ENCODE assay signal across 38 cellular contexts in genomic region chr17:31853911-31854470, GRCh38.
"Had no signal": no experiment of that assay in that cellular context is flagged by ENCODE, and none has a peak within 500 bp of the region (broad histone marks: within the 10 kb centered on the region; RNA-seq: fewer than 3 reads in every experiment).

No MANE protein-coding gene starts in this region.

- H3K4me3 ChIP-seq: adrenal gland, ascending aorta, body of pancreas, cardiac muscle cell had no signal

- H3K4me3 Mint-ChIP-seq: activated naive CD4-positive, alpha-beta T cell treated with anti-CD3 and anti-CD28 coated beads for 36 hours; activated naive CD4-positive, alpha-beta T cell treated with anti-CD3 and anti-CD28 coated beads, Interleukin-2, amount 10 ng/mL, durations not matched to agents 7 days and 5 days; activated naive CD4-positive, alpha-beta T cell treated with anti-CD3 and anti-CD28 coated beads, Interleukin-2, amount 50 U/mL, for 24 hours; activated naive CD8-positive, alpha-beta T cell; activated naive CD8-positive, alpha-beta T cell treated with anti-CD3 and anti-CD28 coated beads for 36 hours; activated naive CD8-positive, alpha-beta T cell treated with anti-CD3 and anti-CD28 coated beads, Interleukin-2, amount 10 ng/mL, durations not matched to agents 7 days and 5 days; activated naive CD8-positive, alpha-beta T cell treated with anti-CD3 and anti-CD28 coated beads, Interleukin-2, amount 50 U/mL, for 24 hours; activated T-cell treated with anti-CD3 and anti-CD28 coated beads, Interleukin-2, amount 50 U/mL, for 24 hours; activated T-cell treated with anti-CD3 and anti-CD28 coated beads, Interleukin-2, amount 50 U/mL, for 4 hours; activated T-cell treated with anti-CD3 and anti-CD28 coated beads, Interleukin-2, amount 50 U/mL, for 72 hours; activated T-helper 1 cell treated with anti-CD3 and anti-CD28 coated beads, Interleukin-12 subunit alpha, Interleukin-12 subunit beta, Interleukin-2, Interleukin-4 antibody, amounts not matched to agents 30 ng/mL and 10 ng/mL and 1 ng/mL, durations not matched to agents 14 hours and 24 hours and 36 hours; activated T-helper 17 cell treated with anti-CD3 and anti-CD28 coated beads, Interleukin-2, amount 50 U/mL, for 72 hours; central memory CD8-positive, alpha-beta T cell had no signal

- H3K27me3 Mint-ChIP-seq: activated naive CD4-positive, alpha-beta T cell treated with anti-CD3 and anti-CD28 coated beads, Interleukin-2, amount 50 U/mL, for 24 hours; activated naive CD8-positive, alpha-beta T cell; activated naive CD8-positive, alpha-beta T cell treated with anti-CD3 and anti-CD28 coated beads for 36 hours; activated naive CD8-positive, alpha-beta T cell treated with anti-CD3 and anti-CD28 coated beads, Interleukin-2, amount 10 ng/mL, durations not matched to agents 7 days and 5 days; activated naive CD8-positive, alpha-beta T cell treated with anti-CD3 and anti-CD28 coated beads, Interleukin-2, amount 50 U/mL, for 24 hours; activated T-cell treated with anti-CD3 and anti-CD28 coated beads, Interleukin-2, amount 50 U/mL, for 24 hours; activated T-helper 17 cell treated with anti-CD3 and anti-CD28 coated beads, Interleukin-2, amount 50 U/mL, for 72 hours; brain; central memory CD8-positive, alpha-beta T cell had no signal

- H3K27ac ChIP-seq: adrenal gland, ascending aorta, body of pancreas, brain microvascular endothelial cell, cardiac muscle cell had no signal

- H3K27ac Mint-ChIP-seq: activated naive CD4-positive, alpha-beta T cell treated with anti-CD3 and anti-CD28 coated beads for 36 hours; activated naive CD4-positive, alpha-beta T cell treated with anti-CD3 and anti-CD28 coated beads, Interleukin-2, amount 10 ng/mL, durations not matched to agents 7 days and 5 days; activated naive CD4-positive, alpha-beta T cell treated with anti-CD3 and anti-CD28 coated beads, Interleukin-2, amount 50 U/mL, for 24 hours; activated naive CD8-positive, alpha-beta T cell; activated naive CD8-positive, alpha-beta T cell treated with anti-CD3 and anti-CD28 coated beads for 36 hours; activated naive CD8-positive, alpha-beta T cell treated with anti-CD3 and anti-CD28 coated beads, Interleukin-2, amount 10 ng/mL, durations not matched to agents 7 days and 5 days; activated naive CD8-positive, alpha-beta T cell treated with anti-CD3 and anti-CD28 coated beads, Interleukin-2, amount 50 U/mL, for 24 hours; activated T-cell treated with anti-CD3 and anti-CD28 coated beads, Interleukin-2, amount 50 U/mL, for 24 hours; activated T-cell treated with anti-CD3 and anti-CD28 coated beads, Interleukin-2, amount 50 U/mL, for 72 hours; activated T-helper 17 cell treated with anti-CD3 and anti-CD28 coated beads, Interleukin-2, amount 50 U/mL, for 72 hours; activated T-helper 2 cell treated with anti-CD3 and anti-CD28 coated beads, Interferon-gamma antibody, Interleukin-2, Interleukin-4, amounts not matched to agents 10 μg/mL and 5 μg/mL and 100 μg/mL, durations not matched to agents 14 hours and 24 hours and 36 hours had no signal

- H3K9me3 Mint-ChIP-seq: activated naive CD4-positive, alpha-beta T cell treated with anti-CD3 and anti-CD28 coated beads for 36 hours; activated naive CD4-positive, alpha-beta T cell treated with anti-CD3 and anti-CD28 coated beads, Interleukin-2, amount 10 ng/mL, durations not matched to agents 7 days and 5 days; activated naive CD4-positive, alpha-beta T cell treated with anti-CD3 and anti-CD28 coated beads, Interleukin-2, amount 50 U/mL, for 24 hours; activated naive CD4-positive, alpha-beta T cell treated with anti-CD3 and anti-CD28 coated beads, Interleukin-2, amount 50 U/mL, for 72 hours; activated naive CD8-positive, alpha-beta T cell treated with anti-CD3 and anti-CD28 coated beads for 36 hours; activated naive CD8-positive, alpha-beta T cell treated with anti-CD3 and anti-CD28 coated beads, Interleukin-2, amount 10 ng/mL, durations not matched to agents 7 days and 5 days; activated naive CD8-positive, alpha-beta T cell treated with anti-CD3 and anti-CD28 coated beads, Interleukin-2, amount 50 U/mL, for 24 hours; activated T-cell treated with anti-CD3 and anti-CD28 coated beads, Interleukin-2, amount 50 U/mL, for 24 hours; activated T-cell treated with anti-CD3 and anti-CD28 coated beads, Interleukin-2, amount 50 U/mL, for 4 hours; activated T-cell treated with anti-CD3 and anti-CD28 coated beads, Interleukin-2, amount 50 U/mL, for 72 hours; activated T-helper 1 cell treated with anti-CD3 and anti-CD28 coated beads, Interleukin-12 subunit alpha, Interleukin-12 subunit beta, Interleukin-2, Interleukin-4 antibody, amounts not matched to agents 30 ng/mL and 10 ng/mL and 1 ng/mL, durations not matched to agents 14 hours and 24 hours and 36 hours; activated T-helper 17 cell treated with anti-CD3 and anti-CD28 coated beads, Interleukin-2, amount 50 U/mL, for 72 hours; activated T-helper 2 cell treated with anti-CD3 and anti-CD28 coated beads, Interferon-gamma antibody, Interleukin-2, Interleukin-4, amounts not matched to agents 10 μg/mL and 5 μg/mL and 100 μg/mL, durations not matched to agents 14 hours and 24 hours and 36 hours; brain; central memory CD8-positive, alpha-beta T cell had no signal

- DNase-seq: activated effector memory CD4-positive, alpha-beta T cell treated with anti-CD3 and anti-CD28 coated beads, Interleukin-2, amount 50 U/mL, for 16 hours; activated effector memory CD4-positive, alpha-beta T cell treated with Interleukin-2 at 50 U/mL for 16 hours; activated gamma-delta T cell; activated gamma-delta T cell treated with Interleukin-2 at 50 U/mL for 16 hours; activated naive CD4-positive, alpha-beta T cell; activated naive CD4-positive, alpha-beta T cell treated with anti-CD3 and anti-CD28 coated beads for 36 hours; activated naive CD4-positive, alpha-beta T cell treated with anti-CD3 and anti-CD28 coated beads, Interleukin-2, amount 10 ng/mL, durations not matched to agents 7 days and 5 days; activated naive CD4-positive, alpha-beta T cell treated with anti-CD3 and anti-CD28 coated beads, Interleukin-2, amount 50 U/mL, for 16 hours; activated naive CD4-positive, alpha-beta T cell treated with Interleukin-2 at 50 U/mL for 16 hours; activated naive CD8-positive, alpha-beta T cell treated with anti-CD3 and anti-CD28 coated beads for 36 hours; activated naive CD8-positive, alpha-beta T cell treated with anti-CD3 and anti-CD28 coated beads, Interleukin-2, amount 50 U/mL, for 24 hours; activated T-cell treated with anti-CD3 and anti-CD28 coated beads, Interleukin-2, amount 50 U/mL, for 1 hour; activated T-cell treated with anti-CD3 and anti-CD28 coated beads, Interleukin-2, amount 50 U/mL, for 24 hours; activated T-cell treated with anti-CD3 and anti-CD28 coated beads, Interleukin-2, amount 50 U/mL, for 4 hours; activated T-cell treated with anti-CD3 and anti-CD28 coated beads, Interleukin-2, amount 50 U/mL, for 48 hours; activated T-cell treated with anti-CD3 and anti-CD28 coated beads, Interleukin-2, amount 50 U/mL, for 72 hours; adrenal gland; amniotic stem cell; amygdala; anterior cingulate cortex; body of pancreas; brain microvascular endothelial cell; caudate nucleus; central memory CD4-positive, alpha-beta T cell; cerebellar nuclear complex had no signal

- H3K27me3 ChIP-seq: adrenal gland, ascending aorta, body of pancreas, brain microvascular endothelial cell, cardiac muscle cell had no signal

- FAIRE-seq: astrocyte, bronchial epithelial cell had no signal

- ATAC-seq: activated naive CD4-positive, alpha-beta T cell treated with anti-CD3 and anti-CD28 coated beads, Interleukin-2, amount 50 U/mL, for 72 hours; activated naive CD8-positive, alpha-beta T cell treated with anti-CD3 and anti-CD28 coated beads, Interleukin-2, amount 50 U/mL, for 24 hours; activated T-cell treated with anti-CD3 and anti-CD28 coated beads, Interleukin-2, amount 50 U/mL, for 4 hours; activated T-cell treated with anti-CD3 and anti-CD28 coated beads, Interleukin-2, amount 50 U/mL, for 72 hours; activated T-helper 17 cell treated with anti-CD3 and anti-CD28 coated beads, Interleukin-2, amount 50 U/mL, for 72 hours; body of pancreas had no signal

- H3K9me3 ChIP-seq: adrenal gland, ascending aorta, body of pancreas had no signal
